In genomic region chr3:58416191-58416590, GRCh38 we compare ENCODE assay signal across 27 cellular contexts. TPM values are rescaled to one million over a fixed set of nuclear protein-coding genes. Genes with fewer than 3 reads are reported as not detected.
A peak's percentile ranks its signal among the peaks of the same experiment; 100 is the strongest.
DNase-seq lines count a peak whose midpoint lies in the region; ATAC-seq and TF ChIP-seq lines count a peak whose summit lies in the region.
"Had no signal": no experiment of that assay in that cellular context is flagged by ENCODE, and none has a peak within 500 bp of the region (broad histone marks: within the 10 kb centered on the region; RNA-seq: fewer than 3 reads in every experiment).

No MANE protein-coding gene starts in this region.

- in situ Hi-C loops in G401 (cut with HindIII; ENCODE audit: low sequenced_read_pairs), result no loop called here

- no peak overlapping the region for H4K91ac ChIP-seq in trophoblast cell (ENCODE audit: low read depth, low read length)

- H3K9ac ChIP-seq in trophoblast cell (ENCODE audit: low read length), result no peak overlapping the region

- WGBS in trophoblast cell (ENCODE audit: extremely low coverage, insufficient coverage, insufficient read length), result no CpG with 5 or more reads among the region's 2 CpGs

- H3K23ac ChIP-seq in trophoblast cell (ENCODE audit: low read length), result no peak overlapping the region

- no peak overlapping the region for H3K4me2 ChIP-seq in trophoblast cell (ENCODE audit: low read length)

- H2BK5ac ChIP-seq in trophoblast cell (ENCODE audit: low read depth, low read length, poor library complexity), result no peak overlapping the region

- no peaks in the 10 kb centered on the region for H3K79me2 ChIP-seq in trophoblast cell (ENCODE audit: control insufficient read depth, insufficient read depth, low read length, poor library complexity)

- H4K12ac ChIP-seq in trophoblast cell (ENCODE audit: low read depth, low read length), result no peak overlapping the region

- peaks cover 1% of the 10 kb centered on the region for H3K9me3 ChIP-seq in trophoblast cell (ENCODE audit: insufficient read depth, low read depth, low read length)
- H3K9me3 ChIP-seq: gastroesophageal sphincter, psoas muscle, tibial artery had no signal

- ATAC-seq in left colon (peak; percentile 23), HG02840 (IDR thresholded peaks at IDR 0.05; ENCODE audit: low FRiP score, unreplicated experiment) (no peak), GM19324 (IDR thresholded peaks at IDR 0.05; ENCODE audit: low FRiP score, unreplicated experiment) (no peak)
- ATAC-seq: activated naive CD8-positive, alpha-beta T cell treated with anti-CD3 and anti-CD28 coated beads, Interleukin-2, amount 50 U/mL, for 24 hours; gastroesophageal sphincter; left lobe of liver; naive thymus-derived CD4-positive, alpha-beta T cell; psoas muscle had no signal

- H2BK120ac ChIP-seq in trophoblast cell (ENCODE audit: insufficient read depth, low read length, poor library complexity), result peak overlapping the region; percentile 9

- H4K8ac ChIP-seq in trophoblast cell (ENCODE audit: low read depth, low read length), result no peak overlapping the region

- DNase-seq in G401 (ENCODE audit: low spot score), result peak; percentile 32
- no peak for DNase-seq in dorsolateral prefrontal cortex
- no peak for DNase-seq in left colon
- no peak for DNase-seq in trophoblast cell
- no peak for DNase-seq in RKO (ENCODE audit: low spot score)
- DNase-seq in NCI-H2171 (lab: John Stamatoyannopoulos, UW), result no peak
- DNase-seq: activated CD4-positive, alpha-beta memory T cell treated with anti-CD3 and anti-CD28 coated beads for 36 hours; activated CD4-positive, alpha-beta T cell treated with anti-CD3 and anti-CD28 coated beads for 1 hour; activated CD8-positive, alpha-beta memory T cell treated with anti-CD3 and anti-CD28 coated beads, Interleukin-2, amount 50 U/mL, for 4 hours; activated naive CD4-positive, alpha-beta T cell; activated naive CD8-positive, alpha-beta T cell treated with anti-CD3 and anti-CD28 coated beads, Interleukin-2, amount 50 U/mL, for 24 hours; central memory CD4-positive, alpha-beta T cell; DMS79 treated with DMSO at 0.1 percent for 48 hours; IMR-90; midbrain; naive thymus-derived CD4-positive, alpha-beta T cell; NCI-H1436 treated with DMSO at 0.1 percent for 48 hours; NCI-H2107; NCI-H446; NCI-H748 treated with DMSO at 0.1 percent for 48 hours; psoas muscle; stimulated activated CD4-positive, alpha-beta T cell treated with anti-CD3 and anti-CD28 coated beads, Interleukin-4, amount 100 ng/mL, for 1 hour; tibial artery had no signal

- no peak overlapping the region for H3K18ac ChIP-seq in trophoblast cell (ENCODE audit: low read length)

- no peak overlapping the region for H3K4ac ChIP-seq in trophoblast cell (ENCODE audit: low read depth, low read length)

- no peak overlapping the region for H2BK12ac ChIP-seq in trophoblast cell (ENCODE audit: low read length)

- H2AFZ ChIP-seq in trophoblast cell (ENCODE audit: insufficient read depth, low read length, poor library complexity), result no peak overlapping the region

- H3K27ac ChIP-seq in dorsolateral prefrontal cortex, result peak overlapping the region in 30 of 59 donors; percentile 8 to 93 (median 76)
- peak overlapping the region; percentile 49 for H3K27ac ChIP-seq in trophoblast cell (ENCODE audit: low read depth, low read length)
- H3K27ac ChIP-seq: gastroesophageal sphincter, psoas muscle, tibial artery had no signal

- peaks cover 0 to 3% of the 10 kb centered on the region in 2 experiments for H3K36me3 ChIP-seq in trophoblast cell (ENCODE audit: control insufficient read depth in 1 of 2, insufficient read depth in 2 of 2, low read length in 2 of 2)

- peaks cover 8 to 11% of the 10 kb centered on the region in 2 experiments for H3K4me1 ChIP-seq in trophoblast cell (ENCODE audit: control insufficient read depth in 1 of 2, insufficient read depth in 2 of 2, low read length in 2 of 2)
- H3K4me1 ChIP-seq: psoas muscle had no signal

- H3K4me3 ChIP-seq in dorsolateral prefrontal cortex (no peak overlapping the region), trophoblast cell (ENCODE audit: low read depth, low read length) (no peak overlapping the region)
- H3K4me3 ChIP-seq: gastroesophageal sphincter, psoas muscle, tibial artery had no signal

- peaks cover 7% of the 10 kb centered on the region for H3K79me1 ChIP-seq in trophoblast cell (ENCODE audit: low read length)

- intact Hi-C loops in dorsolateral prefrontal cortex (cut with DNase I) (no loop called here), left colon (cut with DNase I, micrococcal nuclease) (no loop called here)

- H3K14ac ChIP-seq in trophoblast cell (ENCODE audit: low read length), result no peak overlapping the region

- TF ChIP-seq CTCF in dorsolateral prefrontal cortex (IDR thresholded peaks at IDR 0.05 in 54 of 56, conservative IDR thresholded peaks at IDR 0.05 in 2 of 56; ENCODE audit: low read depth in 1 of 56, partially characterized antibody in 56 of 56), result no peak

- H2AK5ac ChIP-seq in trophoblast cell (ENCODE audit: low read length), result no peak overlapping the region

- H3K27me3 ChIP-seq in dorsolateral prefrontal cortex (no peaks in the 10 kb centered on the region), trophoblast cell (ENCODE audit: insufficient read depth, low read length) (no peaks in the 10 kb centered on the region)
- H3K27me3 ChIP-seq: gastroesophageal sphincter, tibial artery had no signal

RNA-seq across cellular contexts. Expression of gene PDHB, which starts 17.4 kb away (rescaled TPM):
- total RNA-seq in G401 (2014; rRNA removed; shearing (Covaris generic)), result 341 and 345 TPM in 2 replicates
- 10 to 100 TPM; 33.2 to 82.3 (median 62.6) TPM for total RNA-seq in dorsolateral prefrontal cortex
- 10 to 100 TPM; 59.5 to 73.3 TPM for total RNA-seq in left colon
- 72.4 and 74.4 TPM in 2 replicates for polyA plus RNA-seq in trophoblast cell (2013)
